ENCODE assay signal across 8 cellular contexts in genomic region chrX:153600032-153600373, GRCh38. TPM values are rescaled to one million over a fixed set of nuclear protein-coding genes. Genes with fewer than 3 reads are reported as not detected.
DNase-seq lines count a peak whose midpoint lies in the region; TF ChIP-seq lines count a peak whose summit lies in the region.

No MANE protein-coding gene starts in this region.

- H3K79me1 ChIP-seq in neuronal stem cell (ENCODE audit: low read depth, low read length): peaks cover 6% of the 10 kb centered on the region

- H3K18ac ChIP-seq in neuronal stem cell (ENCODE audit: low read length): no peak overlapping the region

- H3K4me3 ChIP-seq in duodenal mucosa (ENCODE audit: low read depth in 1 of 2, low read length in 2 of 2) (peak overlapping the region; percentile 76 to 79), neuronal stem cell (ENCODE audit: low read length in 2 of 2) (peak overlapping the region; percentile 67 to 91), testis (peak overlapping the region in 1 of 2 donors; percentile 71)

- no peak overlapping the region for H2BK120ac ChIP-seq in neuronal stem cell (ENCODE audit: low read depth, low read length)

- no peak overlapping the region for H3K14ac ChIP-seq in neuronal stem cell (ENCODE audit: low read length)

- H4K91ac ChIP-seq in neuronal stem cell (ENCODE audit: low read depth, low read length, poor library complexity): no peak overlapping the region

- H3K27me3 ChIP-seq in duodenal mucosa (ENCODE audit: control insufficient read depth in 1 of 2, insufficient read depth in 2 of 2, low read length in 2 of 2) (no peaks in the 10 kb centered on the region), neuronal stem cell (ENCODE audit: control insufficient read depth in 3 of 3, insufficient read depth in 3 of 3, low read depth in 1 of 3, low read length in 3 of 3) (peaks cover 0 to 16% (median 0%) of the 10 kb centered on the region in 3 experiments), testis (no peaks in the 10 kb centered on the region)

- WGBS in neuronal stem cell (ENCODE audit: extremely low coverage in 2 of 2, insufficient read length in 2 of 2, insufficient replicate concordance in 1 of 2), 2 donors: no CpG with 5 or more reads among the region's 2 CpGs
- 0 to 7% methylated on average over 2 of the region's 2 CpGs for WGBS in testis, 2 donors

- no peak overlapping the region for H4K8ac ChIP-seq in neuronal stem cell (ENCODE audit: low read depth, low read length)

- intact Hi-C loops in testis (cut with DNase I; ENCODE audit: low total_unique reads): no loop called here

- no peak for TF ChIP-seq CTCF in testis (IDR thresholded peaks at IDR 0.05)

- H3K4ac ChIP-seq in neuronal stem cell (ENCODE audit: low read length): no peak overlapping the region

- H3K36me3 ChIP-seq in duodenal mucosa (ENCODE audit: control insufficient read depth in 1 of 2, insufficient read depth in 2 of 2, low read length in 2 of 2) (peaks cover 0 to under 1% of the 10 kb centered on the region in 2 donors), neuronal stem cell (replicated peaks in 1 of 2; ENCODE audit: control insufficient read depth in 2 of 2, insufficient read depth in 2 of 2, low read length in 2 of 2) (no peaks in the 10 kb centered on the region), testis (ENCODE audit: low read depth, missing control alignments) (no peaks in the 10 kb centered on the region)

- H2BK15ac ChIP-seq in neuronal stem cell (ENCODE audit: low read length): no peak overlapping the region

- no peak overlapping the region for H2BK12ac ChIP-seq in neuronal stem cell (ENCODE audit: low read length)

- DNase-seq in GM03348 (ENCODE audit: low spot score): peak; percentile 13
- peak; percentile 19 for DNase-seq in NOMO-1 treated with dmso at 0.1 percent for 144 hours (lab: John Stamatoyannopoulos, UW; ENCODE audit: unreplicated experiment)
- no peak for DNase-seq in neuronal stem cell (ENCODE audit: low spot score)
- DNase-seq in testis: no peak
- DNase-seq in amniotic stem cell (lab: John Stamatoyannopoulos, UW): no peak
- DNase-seq in C1 segment of cervical spinal cord (lab: John Stamatoyannopoulos, UW): no peak
- DNase-seq in NCI-H2196 (lab: John Stamatoyannopoulos, UW; ENCODE audit: unreplicated experiment): no peak

- TF ChIP-seq POLR2A in testis (IDR thresholded peaks at IDR 0.05): no peak

- no peak overlapping the region for H3K23ac ChIP-seq in neuronal stem cell (ENCODE audit: low read depth, low read length, poor library complexity)

- H2AK5ac ChIP-seq in neuronal stem cell (ENCODE audit: low read depth, low read length): no peak overlapping the region

- no peak overlapping the region for H2BK5ac ChIP-seq in neuronal stem cell (ENCODE audit: low read length)

- H3K9me3 ChIP-seq in duodenal mucosa (ENCODE audit: control insufficient read depth in 1 of 2, low read length in 2 of 2) (no peaks in the 10 kb centered on the region), neuronal stem cell (replicated peaks in 1 of 2; ENCODE audit: control insufficient read depth in 2 of 2, insufficient read depth in 1 of 2, low read depth in 1 of 2, low read length in 2 of 2) (peaks cover 0 to 4% of the 10 kb centered on the region in 2 donors), testis (no peaks in the 10 kb centered on the region)

- H2AFZ ChIP-seq in neuronal stem cell (ENCODE audit: low read length): no peak overlapping the region

- H3K9ac ChIP-seq in duodenal mucosa (ENCODE audit: low read depth in 1 of 2, low read length in 2 of 2) (peak overlapping the region; percentile 63), neuronal stem cell (ENCODE audit: low read depth, low read length, poor library complexity) (no peak overlapping the region)

- H3K4me1 ChIP-seq in duodenal mucosa (ENCODE audit: control insufficient read depth in 1 of 2, insufficient read depth in 2 of 2, low read length in 2 of 2): peaks cover 11 to 14% of the 10 kb centered on the region in 2 donors
- H3K4me1 ChIP-seq in neuronal stem cell (ENCODE audit: control insufficient read depth in 2 of 2, insufficient read depth in 1 of 2, low read depth in 1 of 2, low read length in 2 of 2): no peaks in the 10 kb centered on the region
- peaks cover 2% of the 10 kb centered on the region for H3K4me1 ChIP-seq in testis

- H3K27ac ChIP-seq in duodenal mucosa (ENCODE audit: low read depth, low read length): no peak overlapping the region
- no peak overlapping the region for H3K27ac ChIP-seq in neuronal stem cell (replicated peaks; ENCODE audit: low read length)
- H3K27ac ChIP-seq in testis: no peak overlapping the region

- peak overlapping the region; percentile 56 for H3K4me2 ChIP-seq in neuronal stem cell (ENCODE audit: insufficient read depth, low read length, poor library complexity, severe bottlenecking)

RNA-seq across cellular contexts. Expression of gene CCNQ, which starts 1.1 kb away (rescaled TPM):
- polyA plus RNA-seq in neuronal stem cell (2013, experiment 1 of 2): 24.9 TPM
- 25.1 TPM for polyA plus RNA-seq in neuronal stem cell (2013, experiment 2 of 2)
- total RNA-seq in testis: 10 to 100 TPM; 26.9 to 27.6 TPM
- polyA plus RNA-seq in testis (ENCODE audit: insufficient read depth, low read depth, low replicate concordance): 19.6 TPM

RNA-seq across cellular contexts. Expression of gene DUSP9, which starts 47.0 kb away (rescaled TPM):
- polyA plus RNA-seq in neuronal stem cell (2013, experiment 1 of 2): 1.5 TPM
- 1.4 TPM for polyA plus RNA-seq in neuronal stem cell (2013, experiment 2 of 2)
- 10 to 100 TPM in 1 of 2 donors, 1 to 10 TPM in 1; 6.2 to 10.2 TPM for total RNA-seq in testis
- 2.5 TPM for polyA plus RNA-seq in testis (ENCODE audit: insufficient read depth, low read depth, low replicate concordance)

Comparison
In these comparisons a context has a peak if more than half of its experiments do, and no peak if none do; other contexts are left out.
1. DNase-seq: peak in GM03348 (single experiment) and NOMO-1 treated with dmso at 0.1 percent for 144 hours (single experiment); none in neuronal stem cell (single experiment), testis (single experiment), amniotic stem cell (single experiment), C1 segment of cervical spinal cord (0 of 14) and NCI-H2196 (single experiment).